8 cellular contexts compared by ENCODE assay signal in genomic region chr1:159921700-159922498, GRCh38. TPM values are rescaled to one million over a fixed set of nuclear protein-coding genes. Genes with fewer than 3 reads are reported as not detected.
DNase-seq lines count a peak whose midpoint lies in the region; ATAC-seq and TF ChIP-seq lines count a peak whose summit lies in the region.

No MANE protein-coding gene starts in this region.

- peak overlapping the region; percentile 100 for H3K9ac ChIP-seq in skeletal muscle satellite cell (ENCODE audit: low read depth, low read length)

- H3K4me2 ChIP-seq in skeletal muscle satellite cell (ENCODE audit: low read length), result peak overlapping the region; percentile 95

- H3K27ac ChIP-seq in SJSA1, result 0 out of 2 replicates have a peak overlapping the region, but pooled peaks have one; percentile 98

- DNase-seq in SJSA1 (ENCODE audit: low read depth in 1 of 2, low spot score in 2 of 2) (no peak), erythroblast (lab: John Stamatoyannopoulos, UW) (peak; percentile 61 to 78), HK-2 (ENCODE audit: unreplicated experiment) (no peak), occipital lobe (lab: John Stamatoyannopoulos, UW) (no peak), HPDE6-E6E7 (ENCODE audit: extremely low spot score) (no peak)

- H3K4me1 ChIP-seq in SJSA1 (replicated peaks) (peaks cover 47% of the 10 kb centered on the region), skeletal muscle satellite cell (ENCODE audit: control insufficient read depth, insufficient read depth, low read length) (peaks cover 68% of the 10 kb centered on the region)

- no peak overlapping the region for H3K4me3 ChIP-seq in SJSA1
- peak overlapping the region; percentile 91 for H3K4me3 ChIP-seq in skeletal muscle satellite cell (ENCODE audit: low read length)

- no peaks in the 10 kb centered on the region for H3K27me3 ChIP-seq in SJSA1 (replicated peaks)
- H3K27me3 ChIP-seq in skeletal muscle satellite cell (ENCODE audit: control insufficient read depth, insufficient read depth, low read length), result no peaks in the 10 kb centered on the region

- TF ChIP-seq POLR2A in erythroblast (IDR thresholded peaks at IDR 0.05; ENCODE audit: low read length), result no peak

- peak; percentile 25 for ATAC-seq in GM18907 (IDR thresholded peaks at IDR 0.05; ENCODE audit: unreplicated experiment)
- no peak for ATAC-seq in HG02981 (IDR thresholded peaks at IDR 0.05; ENCODE audit: unreplicated experiment)

- H3K9me3 ChIP-seq in SJSA1 (replicated peaks) (no peaks in the 10 kb centered on the region; the same call in 1 of the 2 replicates), skeletal muscle satellite cell (replicated peaks; ENCODE audit: low read length) (no peaks in the 10 kb centered on the region)

- peaks cover 81% of the 10 kb centered on the region for H3K36me3 ChIP-seq in SJSA1
- peaks cover 41% of the 10 kb centered on the region for H3K36me3 ChIP-seq in skeletal muscle satellite cell (ENCODE audit: insufficient read depth, low read length)

RNA-seq across cellular contexts. Expression of gene TAGLN2, which starts 3.4 kb away (rescaled TPM):
- total RNA-seq in SJSA1 (2014; rRNA removed; shearing (Covaris generic)), result 601 and 809 TPM in 2 replicates
- total RNA-seq in skeletal muscle satellite cell (2012; rRNA removed), result 259 and 441 TPM in 2 replicates
- 28.1 TPM for total RNA-seq in occipital lobe

RNA-seq across cellular contexts. Expression of gene CFAP45, which starts 21.9 kb away (rescaled TPM):
- total RNA-seq in SJSA1 (2014; rRNA removed; shearing (Covaris generic)), result 0.61 TPM in 1 of 2 replicates, not detected in the other
- total RNA-seq in skeletal muscle satellite cell (2012; rRNA removed), result 0.22 and 0.51 TPM in 2 replicates
- total RNA-seq in occipital lobe, result 0.47 TPM

RNA-seq across cellular contexts. Expression of gene IGSF9, which starts 23.5 kb away (rescaled TPM):
- 0.16 TPM in 1 of 2 replicates, not detected in the other for total RNA-seq in SJSA1 (2014; rRNA removed; shearing (Covaris generic))
- total RNA-seq in skeletal muscle satellite cell (2012; rRNA removed), result not detected in 2 replicates
- 5.9 TPM for total RNA-seq in occipital lobe

RNA-seq across cellular contexts. Expression of gene SLAMF9, which starts 32.1 kb away (rescaled TPM):
- total RNA-seq in SJSA1 (2014; rRNA removed; shearing (Covaris generic)), result not detected in 2 replicates
- not detected in 2 replicates for total RNA-seq in skeletal muscle satellite cell (2012; rRNA removed)
- not detected for total RNA-seq in occipital lobe

RNA-seq across cellular contexts. Expression of gene VSIG8, which starts 59.4 kb away (rescaled TPM):
- not detected in 2 replicates for total RNA-seq in SJSA1 (2014; rRNA removed; shearing (Covaris generic))
- not detected in 2 replicates for total RNA-seq in skeletal muscle satellite cell (2012; rRNA removed)
- total RNA-seq in occipital lobe, result not detected

Comparison
In these comparisons a context has a peak if more than half of its experiments do, and no peak if none do; other contexts are left out.
1. DNase-seq: peak in erythroblast (2 of 2); none in SJSA1 (0 of 2), HK-2 (single experiment), occipital lobe (single experiment) and HPDE6-E6E7 (single experiment).
2. RNA of gene TAGLN2, which starts 3.4 kb away (total RNA-seq): 601 to 809 TPM in SJSA1; 28.1 TPM in occipital lobe (single experiment); every median in the first group is over 10 times any median in the second.